In the genomic region with DNA sequence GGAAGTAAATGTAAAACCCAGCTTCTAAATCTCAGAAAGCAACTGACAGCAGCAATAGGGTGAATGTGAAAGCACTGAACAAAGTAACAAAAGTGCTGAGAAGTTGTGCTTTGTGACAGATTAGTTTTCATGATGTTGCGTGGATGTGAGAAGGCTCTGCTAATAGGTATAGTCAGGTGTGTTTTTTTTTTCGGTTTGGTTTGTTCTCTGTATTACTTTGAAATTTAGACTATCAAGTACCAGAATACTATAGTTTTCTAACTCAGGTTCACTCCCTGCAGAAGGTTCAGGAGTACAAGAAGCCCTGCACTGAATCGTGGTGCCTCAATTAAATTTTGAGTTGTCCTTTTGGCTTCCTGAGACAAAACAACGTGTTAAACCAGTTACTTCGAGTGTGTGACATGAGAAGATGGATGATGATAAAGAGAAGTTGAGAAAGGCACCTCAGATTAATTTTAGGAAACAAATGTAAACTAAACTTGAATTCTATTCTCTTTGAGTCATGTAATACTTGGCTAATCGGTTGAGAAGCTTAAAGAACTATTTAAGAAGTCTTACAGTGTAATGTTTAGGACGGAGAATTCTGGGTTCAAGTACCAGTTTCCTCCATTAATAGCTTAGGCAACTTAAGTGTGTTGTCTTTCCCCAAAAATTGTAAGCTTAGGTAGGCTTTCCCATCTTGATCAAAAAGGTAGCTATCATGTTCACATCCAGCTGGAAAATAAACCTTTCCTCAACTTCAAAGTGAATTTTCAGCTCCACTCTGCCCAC, we compare ENCODE assay signal across 15 cellular contexts. TPM values are rescaled to one million over a fixed set of nuclear protein-coding genes. Genes with fewer than 3 reads are reported as not detected.
A peak's percentile ranks its signal among the peaks of the same experiment; 100 is the strongest.
DNase-seq lines count a peak whose midpoint lies in the region; ATAC-seq and TF ChIP-seq lines count a peak whose summit lies in the region.
"Had no signal": no experiment of that assay in that cellular context is flagged by ENCODE, and none has a peak within 500 bp of the region (broad histone marks: within the 10 kb centered on the region; RNA-seq: fewer than 3 reads in every experiment).

No MANE protein-coding gene starts in this region.

- CTCF ChIA-PET in CD4-positive, alpha-beta memory T cell (lab: Charles Lee; ENCODE audit: partially characterized antibody), result interaction anchor here (0.8 kb wide), 1 partner anchor 17 kb away, joined by 3 read pairs; no protein-coding TSS in a partner anchor

- H3K4me1 Mint-ChIP-seq in activated T-cell treated with anti-CD3 and anti-CD28 coated beads, Interleukin-2, amount 50 U/mL, for 24 hours (ENCODE audit: low read depth), result peaks cover 44% of the 10 kb centered on the region
- H3K4me1 Mint-ChIP-seq in T-helper 17 cell (peaks cover 21% of the 10 kb centered on the region), nephron (peaks cover 31% of the 10 kb centered on the region)
- H3K4me1 Mint-ChIP-seq in CD4-positive, alpha-beta memory T cell, result peaks cover 0 to 6% (median 3%) of the 10 kb centered on the region in 4 donors

- intact Hi-C loops in CD4-positive, alpha-beta memory T cell (cut with micrococcal nuclease), result no loop called here

- no peaks in the 10 kb centered on the region for H3K4me1 ChIP-seq in CD4-positive, alpha-beta memory T cell (ENCODE audit: insufficient read depth, low read length)

- no peak overlapping the region for H3K27ac ChIP-seq in CD4-positive, alpha-beta memory T cell (ENCODE audit: low read depth, low read length)
- H3K27ac ChIP-seq: coronary artery had no signal

- peaks cover 10% of the 10 kb centered on the region for H3K36me3 ChIP-seq in CD4-positive, alpha-beta memory T cell (ENCODE audit: insufficient read depth, low read length)

- no peak overlapping the region for H3K4me3 ChIP-seq in CD4-positive, alpha-beta memory T cell (ENCODE audit: low read length in 2 of 2)
- H3K4me3 ChIP-seq: coronary artery had no signal

- H3K9me3 Mint-ChIP-seq in activated T-cell treated with anti-CD3 and anti-CD28 coated beads, Interleukin-2, amount 50 U/mL, for 24 hours, result no peaks in the 10 kb centered on the region
- no peaks in the 10 kb centered on the region for H3K9me3 Mint-ChIP-seq in nephron
- H3K9me3 Mint-ChIP-seq in CD4-positive, alpha-beta memory T cell, result no peaks in the 10 kb centered on the region
- H3K9me3 Mint-ChIP-seq: stimulated activated naive CD8-positive, alpha-beta T cell treated with anti-CD3 and anti-CD28 coated beads, Interleukin-15, amount 100 ng/mL, for 72 hours had no signal

- H3K27ac Mint-ChIP-seq in activated T-cell treated with anti-CD3 and anti-CD28 coated beads, Interleukin-2, amount 50 U/mL, for 24 hours, result peak overlapping the region; percentile 51
- H3K27ac Mint-ChIP-seq in T-helper 17 cell (peak overlapping the region; percentile 16), nephron (peak overlapping the region; percentile 10 to 45 (median 16))
- H3K27ac Mint-ChIP-seq in CD4-positive, alpha-beta memory T cell, result peak overlapping the region in 2 of 7 donors; percentile 35 to 72

- POLR2A ChIA-PET in CD4-positive, alpha-beta memory T cell (lab: Charles Lee; ENCODE audit: partially characterized antibody), result no interaction called here

- H3K27me3 Mint-ChIP-seq in activated T-cell treated with anti-CD3 and anti-CD28 coated beads, Interleukin-2, amount 50 U/mL, for 24 hours, result no peaks in the 10 kb centered on the region
- H3K27me3 Mint-ChIP-seq in T-helper 17 cell (no peaks in the 10 kb centered on the region), nephron (ENCODE audit: low read depth) (no peaks in the 10 kb centered on the region)
- no peaks in the 10 kb centered on the region for H3K27me3 Mint-ChIP-seq in CD4-positive, alpha-beta memory T cell
- H3K27me3 Mint-ChIP-seq: stimulated activated naive CD8-positive, alpha-beta T cell treated with anti-CD3 and anti-CD28 coated beads, Interleukin-15, amount 100 ng/mL, for 72 hours had no signal

- no peak overlapping the region for H3K4me3 Mint-ChIP-seq in activated T-cell treated with anti-CD3 and anti-CD28 coated beads, Interleukin-2, amount 50 U/mL, for 24 hours
- no peak overlapping the region for H3K4me3 Mint-ChIP-seq in T-helper 17 cell
- H3K4me3 Mint-ChIP-seq in nephron, result no peak overlapping the region
- no peak overlapping the region for H3K4me3 Mint-ChIP-seq in CD4-positive, alpha-beta memory T cell
- H3K4me3 Mint-ChIP-seq: stimulated activated naive CD8-positive, alpha-beta T cell treated with anti-CD3 and anti-CD28 coated beads, Interleukin-15, amount 100 ng/mL, for 72 hours had no signal

- no peaks in the 10 kb centered on the region for H3K27me3 ChIP-seq in CD4-positive, alpha-beta memory T cell (ENCODE audit: insufficient read depth, low read length)

- no peaks in the 10 kb centered on the region for H3K9me3 ChIP-seq in T-helper 17 cell (ENCODE audit: control insufficient read depth, low read length, poor library complexity, severe bottlenecking)
- no peaks in the 10 kb centered on the region for H3K9me3 ChIP-seq in CD4-positive, alpha-beta memory T cell (ENCODE audit: control insufficient read depth in 1 of 2, low read length in 2 of 2)

- H3K36me3 Mint-ChIP-seq in activated T-cell treated with anti-CD3 and anti-CD28 coated beads, Interleukin-2, amount 50 U/mL, for 24 hours (ENCODE audit: low read depth), result peaks cover 72% of the 10 kb centered on the region
- peaks cover 4% of the 10 kb centered on the region for H3K36me3 Mint-ChIP-seq in T-helper 17 cell (ENCODE audit: low read depth)
- peaks cover 47% of the 10 kb centered on the region for H3K36me3 Mint-ChIP-seq in nephron (ENCODE audit: low read depth)
- H3K36me3 Mint-ChIP-seq in CD4-positive, alpha-beta memory T cell, result peaks cover 19 to 38% of the 10 kb centered on the region in 2 donors

- no peak for ATAC-seq in T-helper 17 cell
- no peak for ATAC-seq in GM21381 (IDR thresholded peaks at IDR 0.05; ENCODE audit: unreplicated experiment)
- ATAC-seq: Panc1; stimulated activated naive CD8-positive, alpha-beta T cell treated with anti-CD3 and anti-CD28 coated beads, Interleukin-15, amount 100 ng/mL, for 72 hours had no signal

- no peak for TF ChIP-seq CTCF in nephron (IDR thresholded peaks at IDR 0.05; ENCODE audit: unreplicated experiment in 3 of 3)

- DNase-seq in activated T-cell treated with anti-CD3 and anti-CD28 coated beads, Interleukin-2, amount 50 U/mL, for 24 hours, result no peak
- DNase-seq in activated T-cell treated with anti-CD3 and anti-CD28 coated beads, Interleukin-2, amount 50 U/mL, for 1 hour, result no peak
- no peak for DNase-seq in T-helper 17 cell
- no peak for DNase-seq in CD4-positive, alpha-beta memory T cell
- no peak for DNase-seq in effector CD4-positive, alpha-beta T cell
- DNase-seq: mesendoderm; NCI-H146; NCI-H510A; stimulated activated naive CD8-positive, alpha-beta T cell treated with anti-CD3 and anti-CD28 coated beads, Interleukin-15, amount 100 ng/mL, for 72 hours had no signal

- TF ChIP-seq POLR2A in GM19099 (IDR thresholded peaks at IDR 0.05; ENCODE audit: extremely low read depth, insufficient read length, low read depth), result peak; percentile 4

RNA-seq across cellular contexts. Expression of gene MIR17HG, which starts 10.3 kb away (rescaled TPM):
- 1 to 10 TPM; 6.9 to 9.1 TPM for total RNA-seq in T-helper 17 cell
- total RNA-seq in CD4-positive, alpha-beta memory T cell, result 10 to 100 TPM; 12.7 to 13.2 TPM
- polyA plus RNA-seq in CD4-positive, alpha-beta memory T cell, result under 1 TPM; 0.18 to 0.71 TPM

RNA-seq across cellular contexts. Expression of gene GPC5, which starts 40.6 kb away (rescaled TPM):
- total RNA-seq in T-helper 17 cell, result 1 to 10 TPM in 1 of 2 donors, not detected in 1; 1.1 TPM
- total RNA-seq in CD4-positive, alpha-beta memory T cell, result under 1 TPM in 1 of 2 experiments, not detected in 1; 0.14 TPM
- not detected for polyA plus RNA-seq in CD4-positive, alpha-beta memory T cell
- total RNA-seq: epithelial cell of proximal tubule had no signal
